ENCODE assay signal across 8 cellular contexts in genomic region chr15:97961067-97961954, GRCh38. TPM values are rescaled to one million over a fixed set of nuclear protein-coding genes. Genes with fewer than 3 reads are reported as not detected.
A peak's percentile ranks its signal among the peaks of the same experiment; 100 is the strongest.
DNase-seq lines count a peak whose midpoint lies in the region; ATAC-seq and TF ChIP-seq lines count a peak whose summit lies in the region.

No MANE protein-coding gene starts in this region.

- CTCF ChIA-PET in activated CD4-positive, alpha-beta memory T cell treated with anti-CD3 and anti-CD28 coated beads for 36 hours (lab: Charles Lee) = no interaction called here

- no peak for DNase-seq in AG09309 (ENCODE audit: low read depth)
- DNase-seq in activated CD4-positive, alpha-beta memory T cell treated with anti-CD3 and anti-CD28 coated beads for 36 hours = peak; percentile 13
- peak; percentile 22 for DNase-seq in fibroblast of mammary gland (ENCODE audit: low read depth)
- no peak for DNase-seq in naive B cell
- DNase-seq in uterus = peak; percentile 59 to 60
- DNase-seq in foreskin melanocyte = no peak

- H3K9me3 Mint-ChIP-seq in activated CD4-positive, alpha-beta memory T cell treated with anti-CD3 and anti-CD28 coated beads for 36 hours = no peaks in the 10 kb centered on the region
- no peaks in the 10 kb centered on the region for H3K9me3 Mint-ChIP-seq in naive B cell

- peaks cover 14% of the 10 kb centered on the region for H3K27me3 Mint-ChIP-seq in activated CD4-positive, alpha-beta memory T cell treated with anti-CD3 and anti-CD28 coated beads for 36 hours
- H3K27me3 Mint-ChIP-seq in naive B cell = no peaks in the 10 kb centered on the region

- peak in 1 of 2 donors; percentile 25 for TF ChIP-seq POLR2A in uterus (IDR thresholded peaks at IDR 0.05)

- H3K27ac Mint-ChIP-seq in activated CD4-positive, alpha-beta memory T cell treated with anti-CD3 and anti-CD28 coated beads for 36 hours = no peak overlapping the region
- peak overlapping the region; percentile 89 to 93 (median 90) for H3K27ac Mint-ChIP-seq in naive B cell

- H3K27me3 ChIP-seq in uterus = no peaks in the 10 kb centered on the region

- peaks cover 0 to 13% of the 10 kb centered on the region in 2 donors for H3K4me1 ChIP-seq in uterus

- peaks cover 15% of the 10 kb centered on the region for H3K4me1 Mint-ChIP-seq in activated CD4-positive, alpha-beta memory T cell treated with anti-CD3 and anti-CD28 coated beads for 36 hours (ENCODE audit: low read depth)
- peaks cover 22 to 28% (median 28%) of the 10 kb centered on the region in 3 donors for H3K4me1 Mint-ChIP-seq in naive B cell

- H3K36me3 Mint-ChIP-seq in activated CD4-positive, alpha-beta memory T cell treated with anti-CD3 and anti-CD28 coated beads for 36 hours = peaks cover 2% of the 10 kb centered on the region
- H3K36me3 Mint-ChIP-seq in naive B cell = peaks cover 0 to 7% of the 10 kb centered on the region in 2 donors

- H3K9me3 ChIP-seq in uterus = no peaks in the 10 kb centered on the region

- H3K27ac ChIP-seq in uterus = peak overlapping the region; percentile 87 to 97

- peak overlapping the region; percentile 52 for H3K4me3 Mint-ChIP-seq in activated CD4-positive, alpha-beta memory T cell treated with anti-CD3 and anti-CD28 coated beads for 36 hours
- H3K4me3 Mint-ChIP-seq in naive B cell = peak overlapping the region; percentile 73 to 93 (median 88)

- intact Hi-C loops in activated CD4-positive, alpha-beta memory T cell treated with anti-CD3 and anti-CD28 coated beads for 36 hours (cut with micrococcal nuclease) = no loop called here
- intact Hi-C loops in uterus (cut with DNase I; ENCODE audit: low total_unique reads) = no loop called here

- no peaks in the 10 kb centered on the region for H3K36me3 ChIP-seq in uterus

- no peak for TF ChIP-seq CTCF in AG09309 (IDR thresholded peaks at IDR 0.05; ENCODE audit: control insufficient read depth, insufficient read depth, low read depth, low read length, missing control alignments)
- TF ChIP-seq CTCF in fibroblast of mammary gland (conservative IDR thresholded peaks at IDR 0.05; ENCODE audit: control insufficient read depth, insufficient read depth, low read depth, low read length) = no peak
- TF ChIP-seq CTCF in uterus (IDR thresholded peaks at IDR 0.05) = no peak

- H3K4me3 ChIP-seq in AG09309 (ENCODE audit: control insufficient read depth, low read depth, low read length) = peak overlapping the region; percentile 80
- peak overlapping the region; percentile 70 for H3K4me3 ChIP-seq in fibroblast of mammary gland (ENCODE audit: control insufficient read depth, low read depth, low read length)
- peak overlapping the region; percentile 81 to 99 for H3K4me3 ChIP-seq in uterus

- peak; percentile 7 for ATAC-seq in HG02588 (IDR thresholded peaks at IDR 0.05; ENCODE audit: unreplicated experiment)
- ATAC-seq in naive B cell (ENCODE audit: low read depth in 2 of 2) = peak; percentile 1 to 3
- no peak for ATAC-seq in GM18861 (IDR thresholded peaks at IDR 0.05; ENCODE audit: unreplicated experiment)

- POLR2A ChIA-PET in activated CD4-positive, alpha-beta memory T cell treated with anti-CD3 and anti-CD28 coated beads for 36 hours (lab: Charles Lee) = no interaction called here

RNA-seq across cellular contexts. Expression of gene ARRDC4, which starts 0.8 kb away (rescaled TPM):
- under 1 TPM; 0.24 to 0.29 TPM for total RNA-seq in activated CD4-positive, alpha-beta memory T cell treated with anti-CD3 and anti-CD28 coated beads for 36 hours
- 10 to 100 TPM in 1 of 6 donors, 1 to 10 TPM in 5; 1.7 to 16.4 (median 4.3) TPM for polyA plus RNA-seq in naive B cell (ENCODE audit: low read depth in 6 of 6)
- total RNA-seq in uterus = 10 to 100 TPM; 10.2 to 45.1 (median 25.0) TPM

Comparison
In these comparisons a context has a peak if more than half of its experiments do, and no peak if none do; other contexts are left out.
1. DNase-seq: peak in activated CD4-positive, alpha-beta memory T cell treated with anti-CD3 and anti-CD28 coated beads for 36 hours (single experiment), fibroblast of mammary gland (single experiment) and uterus (2 of 2); none in AG09309 (single experiment), naive B cell (single experiment) and foreskin melanocyte (single experiment).
2. RNA of gene ARRDC4, which starts 0.8 kb away (total RNA-seq): 10.2 to 45.1 TPM in uterus; 0.24 to 0.29 TPM in activated CD4-positive, alpha-beta memory T cell treated with anti-CD3 and anti-CD28 coated beads for 36 hours; every median in the first group is over 4 times any median in the second.
3. Peak in every context shown above with its lines, with median percentiles within 50 percentile points of each other: H3K4me3 ChIP-seq.